Comparison of ENCODE assay signal across 25 cellular contexts in the genomic region with DNA sequence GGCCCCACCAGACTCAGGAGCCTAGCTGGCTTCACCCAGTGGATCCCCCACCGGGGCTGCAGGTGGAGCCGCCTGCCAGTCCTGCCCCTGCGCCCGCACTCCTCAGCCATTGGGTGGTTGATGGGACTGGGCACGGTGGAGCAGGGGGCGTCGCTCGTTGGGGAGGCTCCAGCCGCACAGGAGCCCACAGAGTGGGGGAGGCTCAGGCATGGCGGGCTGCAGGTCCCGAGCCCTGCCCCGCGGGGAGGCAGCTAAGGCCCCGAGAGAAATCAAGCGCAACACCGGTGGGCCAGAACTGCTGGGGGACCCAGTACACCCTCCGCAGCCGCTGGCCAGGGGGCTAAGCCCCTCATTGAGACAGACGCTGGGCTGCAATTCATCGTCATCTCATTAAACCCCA.
"Had no signal": no experiment of that assay in that cellular context is flagged by ENCODE, and none has a peak within 500 bp of the region (broad histone marks: within the 10 kb centered on the region; RNA-seq: fewer than 3 reads in every experiment).

No MANE protein-coding gene starts in this region.

- H3K9me3 ChIP-seq: adrenal gland, ascending aorta, body of pancreas, breast epithelium had no signal

- H3K36me3 ChIP-seq: adrenal gland, ascending aorta, brain microvascular endothelial cell, breast epithelium, cardiac muscle cell had no signal

- DNase-seq: activated effector memory CD4-positive, alpha-beta T cell treated with anti-CD3 and anti-CD28 coated beads, Interleukin-2, amount 50 U/mL, for 16 hours; activated effector memory CD4-positive, alpha-beta T cell treated with Interleukin-2 at 50 U/mL for 16 hours; activated gamma-delta T cell; activated gamma-delta T cell treated with Interleukin-2 at 50 U/mL for 16 hours; activated naive CD4-positive, alpha-beta T cell; activated naive CD4-positive, alpha-beta T cell treated with anti-CD3 and anti-CD28 coated beads, Interleukin-2, amount 10 ng/mL, durations not matched to agents 7 days and 5 days; activated naive CD4-positive, alpha-beta T cell treated with anti-CD3 and anti-CD28 coated beads, Interleukin-2, amount 50 U/mL, for 16 hours; activated naive CD4-positive, alpha-beta T cell treated with Interleukin-2 at 50 U/mL for 16 hours; activated naive CD8-positive, alpha-beta T cell treated with anti-CD3 and anti-CD28 coated beads, Interleukin-2, amount 10 ng/mL, durations not matched to agents 7 days and 5 days; activated T-cell treated with anti-CD3 and anti-CD28 coated beads, Interleukin-2, amount 50 U/mL, for 1 hour; activated T-cell treated with anti-CD3 and anti-CD28 coated beads, Interleukin-2, amount 50 U/mL, for 24 hours; activated T-cell treated with anti-CD3 and anti-CD28 coated beads, Interleukin-2, amount 50 U/mL, for 4 hours; adrenal gland; amniotic stem cell; amygdala; anterior cingulate cortex; aorta; body of pancreas; brain microvascular endothelial cell; caudate nucleus; central memory CD4-positive, alpha-beta T cell; cerebellar nuclear complex had no signal

- H3K27me3 ChIP-seq: adrenal gland, ascending aorta, body of pancreas, brain microvascular endothelial cell, cardiac muscle cell had no signal

- H3K4me3 ChIP-seq: adrenal gland, ascending aorta, body of pancreas, breast epithelium, cardiac muscle cell had no signal

- H3K27ac ChIP-seq: adrenal gland, ascending aorta, body of pancreas, brain microvascular endothelial cell, breast epithelium, cardiac muscle cell had no signal

- H3K4me1 ChIP-seq: adrenal gland, ascending aorta, body of pancreas, breast epithelium had no signal
